In the genomic region with DNA sequence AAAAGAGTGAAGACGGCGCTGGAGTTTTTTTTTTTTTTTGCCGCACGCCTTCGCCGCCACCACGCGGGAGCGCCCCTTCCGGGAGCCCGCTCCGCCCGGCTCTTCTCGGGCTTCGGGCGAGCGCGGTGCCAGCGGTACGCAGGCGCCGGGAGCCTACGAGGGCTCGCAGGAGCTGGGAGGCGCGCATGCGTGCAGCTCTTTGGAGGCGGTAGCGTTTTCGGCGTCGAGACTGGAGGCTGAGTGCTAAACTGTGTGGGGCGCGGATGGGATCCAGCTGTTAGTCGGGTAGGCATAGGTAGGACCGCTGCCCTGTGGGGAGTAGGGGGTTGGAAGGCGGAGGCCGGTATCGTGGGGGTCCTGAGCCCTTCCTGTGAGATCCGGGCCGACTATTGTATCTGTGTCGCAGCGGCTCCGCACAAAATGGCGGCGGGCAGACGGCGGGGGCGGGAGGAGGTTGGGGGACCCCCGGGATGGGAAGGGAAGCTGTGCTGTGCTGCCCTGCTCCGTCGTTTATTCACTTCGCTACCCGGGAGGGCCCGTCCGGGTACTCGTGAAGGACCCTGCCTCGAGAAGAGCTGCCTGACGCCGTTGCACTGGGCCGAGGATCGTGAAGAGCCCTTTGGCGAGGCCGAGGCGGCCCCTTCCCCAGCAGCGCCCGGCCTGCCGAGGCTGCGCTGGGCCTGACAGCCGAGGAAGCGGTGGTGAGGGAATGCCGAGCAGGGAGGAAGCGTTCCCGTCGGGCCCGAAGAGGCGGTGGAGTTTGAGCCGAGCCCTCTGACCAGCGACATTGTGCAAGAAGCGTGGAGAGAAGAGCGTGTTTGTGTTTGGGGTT, we compare ENCODE assay signal across 1 cellular context.
A peak's percentile ranks its signal among the peaks of the same experiment; 100 is the strongest.
TF ChIP-seq lines count a peak whose summit lies in the region.

A gene with protein sequence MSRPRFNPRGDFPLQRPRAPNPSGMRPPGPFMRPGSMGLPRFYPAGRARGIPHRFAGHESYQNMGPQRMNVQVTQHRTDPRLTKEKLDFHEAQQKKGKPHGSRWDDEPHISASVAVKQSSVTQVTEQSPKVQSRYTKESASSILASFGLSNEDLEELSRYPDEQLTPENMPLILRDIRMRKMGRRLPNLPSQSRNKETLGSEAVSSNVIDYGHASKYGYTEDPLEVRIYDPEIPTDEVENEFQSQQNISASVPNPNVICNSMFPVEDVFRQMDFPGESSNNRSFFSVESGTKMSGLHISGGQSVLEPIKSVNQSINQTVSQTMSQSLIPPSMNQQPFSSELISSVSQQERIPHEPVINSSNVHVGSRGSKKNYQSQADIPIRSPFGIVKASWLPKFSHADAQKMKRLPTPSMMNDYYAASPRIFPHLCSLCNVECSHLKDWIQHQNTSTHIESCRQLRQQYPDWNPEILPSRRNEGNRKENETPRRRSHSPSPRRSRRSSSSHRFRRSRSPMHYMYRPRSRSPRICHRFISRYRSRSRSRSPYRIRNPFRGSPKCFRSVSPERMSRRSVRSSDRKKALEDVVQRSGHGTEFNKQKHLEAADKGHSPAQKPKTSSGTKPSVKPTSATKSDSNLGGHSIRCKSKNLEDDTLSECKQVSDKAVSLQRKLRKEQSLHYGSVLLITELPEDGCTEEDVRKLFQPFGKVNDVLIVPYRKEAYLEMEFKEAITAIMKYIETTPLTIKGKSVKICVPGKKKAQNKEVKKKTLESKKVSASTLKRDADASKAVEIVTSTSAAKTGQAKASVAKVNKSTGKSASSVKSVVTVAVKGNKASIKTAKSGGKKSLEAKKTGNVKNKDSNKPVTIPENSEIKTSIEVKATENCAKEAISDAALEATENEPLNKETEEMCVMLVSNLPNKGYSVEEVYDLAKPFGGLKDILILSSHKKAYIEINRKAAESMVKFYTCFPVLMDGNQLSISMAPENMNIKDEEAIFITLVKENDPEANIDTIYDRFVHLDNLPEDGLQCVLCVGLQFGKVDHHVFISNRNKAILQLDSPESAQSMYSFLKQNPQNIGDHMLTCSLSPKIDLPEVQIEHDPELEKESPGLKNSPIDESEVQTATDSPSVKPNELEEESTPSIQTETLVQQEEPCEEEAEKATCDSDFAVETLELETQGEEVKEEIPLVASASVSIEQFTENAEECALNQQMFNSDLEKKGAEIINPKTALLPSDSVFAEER (N-terminal part only) (plus strand): TSS at position 202 of the 832 bp plus-strand sequence. CDS start 17,173 bp downstream, outside the sequence.

TF ChIP-seq in GM23338, 12 proteins besides CTCF, POLR2A, EP300 and RAD21:
- TF ChIP-seq EZH2phosphoT487 (IDR thresholded peaks at IDR 0.05; ENCODE audit: unreplicated experiment) (no peak), JUNB (IDR thresholded peaks at IDR 0.05; ENCODE audit: unreplicated experiment) (no peak), CREB1 (CRISPR knock-in tag; IDR thresholded peaks at IDR 0.05; ENCODE audit: low read depth) (no peak), POLR2AphosphoS5 (IDR thresholded peaks at IDR 0.05; ENCODE audit: low read depth) (peak; percentile 90)
- TF ChIP-seq, protein P1, sequence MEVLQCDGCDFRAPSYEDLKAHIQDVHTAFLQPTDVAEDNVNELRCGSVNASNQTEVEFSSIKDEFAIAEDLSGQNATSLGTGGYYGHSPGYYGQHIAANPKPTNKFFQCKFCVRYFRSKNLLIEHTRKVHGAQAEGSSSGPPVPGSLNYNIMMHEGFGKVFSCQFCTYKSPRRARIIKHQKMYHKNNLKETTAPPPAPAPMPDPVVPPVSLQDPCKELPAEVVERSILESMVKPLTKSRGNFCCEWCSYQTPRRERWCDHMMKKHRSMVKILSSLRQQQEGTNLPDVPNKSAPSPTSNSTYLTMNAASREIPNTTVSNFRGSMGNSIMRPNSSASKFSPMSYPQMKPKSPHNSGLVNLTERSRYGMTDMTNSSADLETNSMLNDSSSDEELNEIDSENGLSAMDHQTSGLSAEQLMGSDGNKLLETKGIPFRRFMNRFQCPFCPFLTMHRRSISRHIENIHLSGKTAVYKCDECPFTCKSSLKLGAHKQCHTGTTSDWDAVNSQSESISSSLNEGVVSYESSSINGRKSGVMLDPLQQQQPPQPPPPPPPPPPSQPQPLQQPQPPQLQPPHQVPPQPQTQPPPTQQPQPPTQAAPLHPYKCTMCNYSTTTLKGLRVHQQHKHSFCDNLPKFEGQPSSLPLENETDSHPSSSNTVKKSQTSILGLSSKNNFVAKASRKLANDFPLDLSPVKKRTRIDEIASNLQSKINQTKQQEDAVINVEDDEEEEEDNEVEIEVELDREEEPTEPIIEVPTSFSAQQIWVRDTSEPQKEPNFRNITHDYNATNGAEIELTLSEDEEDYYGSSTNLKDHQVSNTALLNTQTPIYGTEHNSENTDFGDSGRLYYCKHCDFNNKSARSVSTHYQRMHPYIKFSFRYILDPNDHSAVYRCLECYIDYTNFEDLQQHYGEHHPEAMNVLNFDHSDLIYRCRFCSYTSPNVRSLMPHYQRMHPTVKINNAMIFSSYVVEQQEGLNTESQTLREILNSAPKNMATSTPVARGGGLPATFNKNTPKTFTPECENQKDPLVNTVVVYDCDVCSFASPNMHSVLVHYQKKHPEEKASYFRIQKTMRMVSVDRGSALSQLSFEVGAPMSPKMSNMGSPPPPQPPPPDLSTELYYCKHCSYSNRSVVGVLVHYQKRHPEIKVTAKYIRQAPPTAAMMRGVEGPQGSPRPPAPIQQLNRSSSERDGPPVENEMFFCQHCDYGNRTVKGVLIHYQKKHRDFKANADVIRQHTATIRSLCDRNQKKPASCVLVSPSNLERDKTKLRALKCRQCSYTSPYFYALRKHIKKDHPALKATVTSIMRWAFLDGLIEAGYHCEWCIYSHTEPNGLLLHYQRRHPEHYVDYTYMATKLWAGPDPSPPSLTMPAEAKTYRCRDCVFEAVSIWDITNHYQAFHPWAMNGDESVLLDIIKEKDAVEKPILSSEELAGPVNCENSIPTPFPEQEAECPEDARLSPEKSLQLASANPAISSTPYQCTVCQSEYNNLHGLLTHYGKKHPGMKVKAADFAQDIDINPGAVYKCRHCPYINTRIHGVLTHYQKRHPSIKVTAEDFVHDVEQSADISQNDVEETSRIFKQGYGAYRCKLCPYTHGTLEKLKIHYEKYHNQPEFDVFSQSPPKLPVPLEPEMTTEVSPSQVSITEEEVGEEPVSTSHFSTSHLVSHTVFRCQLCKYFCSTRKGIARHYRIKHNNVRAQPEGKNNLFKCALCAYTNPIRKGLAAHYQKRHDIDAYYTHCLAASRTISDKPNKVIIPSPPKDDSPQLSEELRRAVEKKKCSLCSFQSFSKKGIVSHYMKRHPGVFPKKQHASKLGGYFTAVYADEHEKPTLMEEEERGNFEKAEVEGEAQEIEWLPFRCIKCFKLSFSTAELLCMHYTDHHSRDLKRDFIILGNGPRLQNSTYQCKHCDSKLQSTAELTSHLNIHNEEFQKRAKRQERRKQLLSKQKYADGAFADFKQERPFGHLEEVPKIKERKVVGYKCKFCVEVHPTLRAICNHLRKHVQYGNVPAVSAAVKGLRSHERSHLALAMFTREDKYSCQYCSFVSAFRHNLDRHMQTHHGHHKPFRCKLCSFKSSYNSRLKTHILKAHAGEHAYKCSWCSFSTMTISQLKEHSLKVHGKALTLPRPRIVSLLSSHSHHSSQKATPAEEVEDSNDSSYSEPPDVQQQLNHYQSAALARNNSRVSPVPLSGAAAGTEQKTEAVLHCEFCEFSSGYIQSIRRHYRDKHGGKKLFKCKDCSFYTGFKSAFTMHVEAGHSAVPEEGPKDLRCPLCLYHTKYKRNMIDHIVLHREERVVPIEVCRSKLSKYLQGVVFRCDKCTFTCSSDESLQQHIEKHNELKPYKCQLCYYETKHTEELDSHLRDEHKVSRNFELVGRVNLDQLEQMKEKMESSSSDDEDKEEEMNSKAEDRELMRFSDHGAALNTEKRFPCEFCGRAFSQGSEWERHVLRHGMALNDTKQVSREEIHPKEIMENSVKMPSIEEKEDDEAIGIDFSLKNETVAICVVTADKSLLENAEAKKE (CRISPR knock-in tag; IDR thresholded peaks at IDR 0.05), result no peak
- TF ChIP-seq, protein P2, sequence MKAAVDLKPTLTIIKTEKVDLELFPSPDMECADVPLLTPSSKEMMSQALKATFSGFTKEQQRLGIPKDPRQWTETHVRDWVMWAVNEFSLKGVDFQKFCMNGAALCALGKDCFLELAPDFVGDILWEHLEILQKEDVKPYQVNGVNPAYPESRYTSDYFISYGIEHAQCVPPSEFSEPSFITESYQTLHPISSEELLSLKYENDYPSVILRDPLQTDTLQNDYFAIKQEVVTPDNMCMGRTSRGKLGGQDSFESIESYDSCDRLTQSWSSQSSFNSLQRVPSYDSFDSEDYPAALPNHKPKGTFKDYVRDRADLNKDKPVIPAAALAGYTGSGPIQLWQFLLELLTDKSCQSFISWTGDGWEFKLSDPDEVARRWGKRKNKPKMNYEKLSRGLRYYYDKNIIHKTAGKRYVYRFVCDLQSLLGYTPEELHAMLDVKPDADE (IDR thresholded peaks at IDR 0.05), result no peak
- TF ChIP-seq, protein P3, sequence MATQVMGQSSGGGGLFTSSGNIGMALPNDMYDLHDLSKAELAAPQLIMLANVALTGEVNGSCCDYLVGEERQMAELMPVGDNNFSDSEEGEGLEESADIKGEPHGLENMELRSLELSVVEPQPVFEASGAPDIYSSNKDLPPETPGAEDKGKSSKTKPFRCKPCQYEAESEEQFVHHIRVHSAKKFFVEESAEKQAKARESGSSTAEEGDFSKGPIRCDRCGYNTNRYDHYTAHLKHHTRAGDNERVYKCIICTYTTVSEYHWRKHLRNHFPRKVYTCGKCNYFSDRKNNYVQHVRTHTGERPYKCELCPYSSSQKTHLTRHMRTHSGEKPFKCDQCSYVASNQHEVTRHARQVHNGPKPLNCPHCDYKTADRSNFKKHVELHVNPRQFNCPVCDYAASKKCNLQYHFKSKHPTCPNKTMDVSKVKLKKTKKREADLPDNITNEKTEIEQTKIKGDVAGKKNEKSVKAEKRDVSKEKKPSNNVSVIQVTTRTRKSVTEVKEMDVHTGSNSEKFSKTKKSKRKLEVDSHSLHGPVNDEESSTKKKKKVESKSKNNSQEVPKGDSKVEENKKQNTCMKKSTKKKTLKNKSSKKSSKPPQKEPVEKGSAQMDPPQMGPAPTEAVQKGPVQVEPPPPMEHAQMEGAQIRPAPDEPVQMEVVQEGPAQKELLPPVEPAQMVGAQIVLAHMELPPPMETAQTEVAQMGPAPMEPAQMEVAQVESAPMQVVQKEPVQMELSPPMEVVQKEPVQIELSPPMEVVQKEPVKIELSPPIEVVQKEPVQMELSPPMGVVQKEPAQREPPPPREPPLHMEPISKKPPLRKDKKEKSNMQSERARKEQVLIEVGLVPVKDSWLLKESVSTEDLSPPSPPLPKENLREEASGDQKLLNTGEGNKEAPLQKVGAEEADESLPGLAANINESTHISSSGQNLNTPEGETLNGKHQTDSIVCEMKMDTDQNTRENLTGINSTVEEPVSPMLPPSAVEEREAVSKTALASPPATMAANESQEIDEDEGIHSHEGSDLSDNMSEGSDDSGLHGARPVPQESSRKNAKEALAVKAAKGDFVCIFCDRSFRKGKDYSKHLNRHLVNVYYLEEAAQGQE (IDR thresholded peaks at IDR 0.05; ENCODE audit: unreplicated experiment), result no peak
